In the genomic region with DNA sequence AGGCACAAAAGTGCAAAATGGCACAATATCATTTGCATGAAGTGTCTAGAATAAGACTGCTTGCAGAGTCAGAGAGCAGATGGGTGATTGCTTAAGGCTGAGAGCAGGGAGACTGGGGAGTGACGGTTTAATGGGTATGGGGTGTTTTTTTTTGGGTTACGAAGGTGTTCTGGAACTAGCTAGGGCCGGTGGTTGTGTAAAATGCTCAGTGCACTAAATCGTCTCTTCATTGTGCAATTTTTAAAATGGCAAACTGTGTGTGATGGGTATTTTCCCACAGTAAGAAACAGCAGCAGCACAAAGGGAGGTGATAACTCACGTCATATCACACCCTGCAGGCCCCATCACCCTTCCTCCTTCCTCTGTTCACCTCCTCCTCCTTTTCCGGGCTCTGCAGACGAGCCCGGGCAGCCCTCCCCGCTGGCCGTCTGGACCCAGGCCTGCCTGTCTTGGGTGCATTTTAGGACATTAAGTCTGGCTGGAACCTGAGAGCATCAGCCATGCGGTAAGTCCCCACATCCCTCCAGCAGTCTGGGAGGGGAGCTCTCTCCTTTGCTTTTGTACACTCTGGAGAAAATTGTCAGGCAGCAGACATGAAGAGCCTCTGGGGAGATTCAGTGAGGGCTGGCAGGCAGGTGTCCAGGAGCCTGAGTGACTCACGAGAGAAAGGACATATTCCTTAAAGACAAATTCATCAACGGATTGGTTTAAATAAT, we compare ENCODE assay signal across 8 cellular contexts. TPM values are rescaled to one million over a fixed set of nuclear protein-coding genes. Genes with fewer than 3 reads are reported as not detected.
DNase-seq lines count a peak whose midpoint lies in the region; ATAC-seq and FAIRE-seq lines count a peak whose summit lies in the region.

No MANE protein-coding gene starts in this region.

- WGBS in small intestine, 3 donors = 16 to 27% (median 22%) methylated on average over 13 of the region's 13 CpGs

- peak overlapping the region; percentile 97 for H3K4me3 Mint-ChIP-seq in activated CD4-positive, alpha-beta memory T cell treated with anti-CD3 and anti-CD28 coated beads for 36 hours

- no peaks in the 10 kb centered on the region for H3K27me3 ChIP-seq in small intestine (ENCODE audit: control insufficient read depth in 2 of 2, insufficient read depth in 2 of 2, low read length in 2 of 2)

- peaks cover 27% of the 10 kb centered on the region for H3K4me1 Mint-ChIP-seq in activated CD4-positive, alpha-beta memory T cell treated with anti-CD3 and anti-CD28 coated beads for 36 hours (ENCODE audit: low read depth)

- no peaks in the 10 kb centered on the region for H3K9me3 ChIP-seq in small intestine (ENCODE audit: control insufficient read depth, low read depth)

- H3K9me3 Mint-ChIP-seq in activated CD4-positive, alpha-beta memory T cell treated with anti-CD3 and anti-CD28 coated beads for 36 hours = no peaks in the 10 kb centered on the region

- no peaks in the 10 kb centered on the region for H3K36me3 ChIP-seq in small intestine (ENCODE audit: control insufficient read depth in 2 of 2, insufficient read depth in 2 of 2, low read length in 2 of 2)

- no peaks in the 10 kb centered on the region for H3K27me3 Mint-ChIP-seq in activated CD4-positive, alpha-beta memory T cell treated with anti-CD3 and anti-CD28 coated beads for 36 hours

- POLR2A ChIA-PET in activated CD4-positive, alpha-beta memory T cell treated with anti-CD3 and anti-CD28 coated beads for 36 hours (lab: Charles Lee) = no interaction called here

- H3K36me3 Mint-ChIP-seq in activated CD4-positive, alpha-beta memory T cell treated with anti-CD3 and anti-CD28 coated beads for 36 hours = peaks cover 4% of the 10 kb centered on the region

- no peak for FAIRE-seq in small intestine (lab: Jason Lieb, UNC)

- CTCF ChIA-PET in activated CD4-positive, alpha-beta memory T cell treated with anti-CD3 and anti-CD28 coated beads for 36 hours (lab: Charles Lee) = no interaction called here

- intact Hi-C loops in activated CD4-positive, alpha-beta memory T cell treated with anti-CD3 and anti-CD28 coated beads for 36 hours (cut with micrococcal nuclease) = loop anchor here (1.0 to 5.0 kb wide), 2 partner anchors 204 to 410 kb away; no protein-coding TSS in a partner anchor

- peak; percentile 6 for DNase-seq in NCI-H1105 treated with DMSO at 0.1 percent for 48 hours (lab: John Stamatoyannopoulos, UW)
- no peak for DNase-seq in NCI-H1105 (lab: John Stamatoyannopoulos, UW)
- DNase-seq in NCI-H2107 treated with DMSO at 0.1 percent for 48 hours (lab: John Stamatoyannopoulos, UW; ENCODE audit: unreplicated experiment) = peak; percentile 92
- peak; percentile 82 for DNase-seq in activated CD4-positive, alpha-beta memory T cell treated with anti-CD3 and anti-CD28 coated beads for 36 hours
- DNase-seq in small intestine = peak; percentile 32
- no peak for DNase-seq in RKO (ENCODE audit: low spot score)

- H3K4me3 ChIP-seq in small intestine (ENCODE audit: low read depth in 1 of 2, low read length in 2 of 2) = peak overlapping the region in 1 of 2 donors; percentile 41

- H3K4me1 ChIP-seq in small intestine (ENCODE audit: control insufficient read depth in 2 of 2, insufficient read depth in 1 of 2, low read depth in 1 of 2, low read length in 1 of 2) = no peaks in the 10 kb centered on the region

- ATAC-seq in HG02610 (IDR thresholded peaks at IDR 0.05; ENCODE audit: unreplicated experiment) (peak; percentile 87), esophagus mucosa (peak; percentile 62)

- H3K27ac ChIP-seq in small intestine (ENCODE audit: low read depth in 1 of 2, low read length in 1 of 2) = peak overlapping the region; percentile 27 to 71

- H3K27ac Mint-ChIP-seq in activated CD4-positive, alpha-beta memory T cell treated with anti-CD3 and anti-CD28 coated beads for 36 hours = peak overlapping the region; percentile 100

RNA-seq across cellular contexts. Expression of gene ASMT, which starts 42.7 kb away (rescaled TPM):
- total RNA-seq in activated CD4-positive, alpha-beta memory T cell treated with anti-CD3 and anti-CD28 coated beads for 36 hours = 1 to 10 TPM in 1 of 2 experiments, under 1 TPM in 1; 0.52 to 1.1 TPM
- total RNA-seq in esophagus mucosa = not detected
- polyA plus RNA-seq in small intestine = under 1 TPM in 1 of 3 donors, not detected in 2; 0.06 TPM

Comparison
In these comparisons a context has a peak if more than half of its experiments do, and no peak if none do; other contexts are left out.
1. DNase-seq: peak in NCI-H1105 treated with DMSO at 0.1 percent for 48 hours (single experiment), NCI-H2107 treated with DMSO at 0.1 percent for 48 hours (single experiment), activated CD4-positive, alpha-beta memory T cell treated with anti-CD3 and anti-CD28 coated beads for 36 hours (single experiment) and small intestine (single experiment); none in NCI-H1105 (single experiment) and RKO (single experiment).